In the genomic region with DNA sequence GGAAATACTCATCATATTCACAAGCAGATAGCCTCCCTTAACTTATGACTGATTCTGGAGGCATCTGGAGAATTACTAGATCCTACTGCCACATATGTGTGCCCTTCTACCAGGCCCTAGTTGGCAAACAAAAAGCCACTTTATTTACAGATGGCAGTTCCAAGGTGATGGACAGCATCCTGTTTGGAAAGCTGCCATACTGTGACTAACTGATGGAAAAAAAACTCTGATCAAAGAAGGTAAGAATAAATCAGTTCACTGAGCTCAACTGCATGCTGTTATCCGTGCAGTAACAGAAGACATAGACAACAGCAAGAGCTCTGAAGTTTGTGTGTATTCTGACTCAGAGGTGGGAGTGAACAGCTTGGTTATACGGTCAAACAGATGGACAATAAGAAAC, we compare ENCODE assay signal across 10 cellular contexts.
DNase-seq lines count a peak whose midpoint lies in the region; TF ChIP-seq lines count a peak whose summit lies in the region.
"Had no signal": no experiment of that assay in that cellular context is flagged by ENCODE, and none has a peak within 500 bp of the region (broad histone marks: within the 10 kb centered on the region; RNA-seq: fewer than 3 reads in every experiment).

No MANE protein-coding gene starts in this region.

- no peaks in the 10 kb centered on the region for H4K20me1 ChIP-seq in mammary epithelial cell (ENCODE audit: insufficient read depth, low read length)

- BruUV-seq in mammary epithelial cell (replicated peaks; lab: Mats Ljungman, UMichigan) = no TSS peak

- CTCF ChIA-PET in mammary epithelial cell (lab: Charles Lee; ENCODE audit: low non-redundant PET) = no interaction called here

- H3K4me3 Mint-ChIP-seq in progenitor cell of endocrine pancreas (ENCODE audit: low read depth) = no peak overlapping the region

- H3K27ac Mint-ChIP-seq in progenitor cell of endocrine pancreas = no peak overlapping the region

- peaks cover 15% of the 10 kb centered on the region for H3K9me3 Mint-ChIP-seq in progenitor cell of endocrine pancreas (ENCODE audit: low read depth)

- no peak overlapping the region for H3K27ac ChIP-seq in mammary epithelial cell (ENCODE audit: insufficient read depth, low read depth, low read length)
- H3K27ac ChIP-seq in dorsolateral prefrontal cortex = no peak overlapping the region
- no peak overlapping the region for H3K27ac ChIP-seq in ascending aorta
- H3K27ac ChIP-seq: cardiac muscle cell had no signal

- no peaks in the 10 kb centered on the region for H3K79me2 ChIP-seq in mammary epithelial cell (ENCODE audit: insufficient read depth, low read length)

- 88% methylated on average over 2 of the region's 2 CpGs for WGBS in mammary epithelial cell (ENCODE audit: low coverage, missing lambda C conversion rate)

- H3K4me3 ChIP-seq in mammary epithelial cell (replicated peaks in 1 of 3; ENCODE audit: insufficient read depth in 1 of 3, low read depth in 2 of 3, low read length in 3 of 3) = no peak overlapping the region
- H3K4me3 ChIP-seq in dorsolateral prefrontal cortex = no peak overlapping the region
- no peak overlapping the region for H3K4me3 ChIP-seq in ascending aorta
- H3K4me3 ChIP-seq: cardiac muscle cell had no signal

- DNase-seq in DMS153 (lab: John Stamatoyannopoulos, UW) (peak; percentile 75), LHCN-M2 (ENCODE audit: low read depth) (peak; percentile 77), mammary epithelial cell (peak; percentile 63), lung microvascular endothelial cell (ENCODE audit: low read depth in 2 of 2) (peak; percentile 78 to 86), dorsolateral prefrontal cortex (no peak), progenitor cell of endocrine pancreas (ENCODE audit: low spot score, unreplicated experiment) (no peak), ascending aorta (ENCODE audit: low spot score in 2 of 2) (no peak), T1000 (lab: John Stamatoyannopoulos, UW) (no peak)
- DNase-seq: activated CD4-positive, alpha-beta T cell treated with anti-CD3 and anti-CD28 coated beads, Interleukin-2, amount 50 U/mL, for 1 hour had no signal

- H3K36me3 Mint-ChIP-seq in progenitor cell of endocrine pancreas (ENCODE audit: insufficient read depth) = peaks cover 21% of the 10 kb centered on the region

- no peaks in the 10 kb centered on the region for H3K4me1 Mint-ChIP-seq in progenitor cell of endocrine pancreas (ENCODE audit: low read depth)

- no peaks in the 10 kb centered on the region for H3K27me3 Mint-ChIP-seq in progenitor cell of endocrine pancreas

- H3K9me3 ChIP-seq in mammary epithelial cell (replicated peaks; ENCODE audit: insufficient read depth, low read length) = no peaks in the 10 kb centered on the region
- H3K9me3 ChIP-seq in ascending aorta = peaks cover 0 to 16% of the 10 kb centered on the region in 2 donors

- H3K4me1 ChIP-seq in mammary epithelial cell (ENCODE audit: insufficient read depth, low read length) = peaks cover 7% of the 10 kb centered on the region
- no peaks in the 10 kb centered on the region for H3K4me1 ChIP-seq in ascending aorta

- in situ Hi-C loops in mammary epithelial cell (cut with MboI; ENCODE audit: low sequenced_read_pairs in 2 of 2) = no loop called here

- H2AFZ ChIP-seq in mammary epithelial cell (ENCODE audit: low read depth, low read length) = no peak overlapping the region

- H3K27me3 ChIP-seq in mammary epithelial cell (ENCODE audit: insufficient read depth, low read length) (no peaks in the 10 kb centered on the region), dorsolateral prefrontal cortex (no peaks in the 10 kb centered on the region), ascending aorta (no peaks in the 10 kb centered on the region)
- H3K27me3 ChIP-seq: cardiac muscle cell had no signal

- H3K9ac ChIP-seq in mammary epithelial cell (ENCODE audit: insufficient read depth, low read length) = no peak overlapping the region

- H3K4me2 ChIP-seq in mammary epithelial cell (ENCODE audit: insufficient read depth, low read depth, low read length) = no peak overlapping the region

- H3K36me3 ChIP-seq in mammary epithelial cell (ENCODE audit: insufficient read depth, low read length) = no peaks in the 10 kb centered on the region
- H3K36me3 ChIP-seq in ascending aorta = peaks cover 0 to 26% of the 10 kb centered on the region in 2 donors
- H3K36me3 ChIP-seq: cardiac muscle cell had no signal

- intact Hi-C loops in mammary epithelial cell (cut with micrococcal nuclease) = no loop called here
- intact Hi-C loops in dorsolateral prefrontal cortex (cut with DNase I) = no loop called here
- intact Hi-C loops in ascending aorta (cut with DNase I) = no loop called here

- dilution Hi-C loops in mammary epithelial cell (cut with HindIII; ENCODE audit: low sequenced_read_pairs) = no loop called here

- TF ChIP-seq CTCF in mammary epithelial cell (conservative IDR thresholded peaks at IDR 0.05 in 1 of 2, IDR thresholded peaks at IDR 0.05 in 1 of 2; ENCODE audit: extremely low read depth in 1 of 2, insufficient read depth in 1 of 2, low read depth in 1 of 2, low read length in 2 of 2) (no peak), dorsolateral prefrontal cortex (IDR thresholded peaks at IDR 0.05 in 54 of 56, conservative IDR thresholded peaks at IDR 0.05 in 2 of 56; ENCODE audit: low read depth in 1 of 56, partially characterized antibody in 56 of 56) (no peak), progenitor cell of endocrine pancreas (IDR thresholded peaks at IDR 0.05; ENCODE audit: unreplicated experiment) (no peak), ascending aorta (IDR thresholded peaks at IDR 0.05) (no peak)

Comparison
In these comparisons a context has a peak if more than half of its experiments do, and no peak if none do; other contexts are left out.
1. DNase-seq: peak in DMS153 (single experiment), LHCN-M2 (single experiment), mammary epithelial cell (single experiment) and lung microvascular endothelial cell (2 of 2); none in dorsolateral prefrontal cortex (0 of 10), progenitor cell of endocrine pancreas (single experiment), ascending aorta (0 of 2) and T1000 (single experiment).